ENCODE assay signal across 9 cellular contexts in the genomic region with DNA sequence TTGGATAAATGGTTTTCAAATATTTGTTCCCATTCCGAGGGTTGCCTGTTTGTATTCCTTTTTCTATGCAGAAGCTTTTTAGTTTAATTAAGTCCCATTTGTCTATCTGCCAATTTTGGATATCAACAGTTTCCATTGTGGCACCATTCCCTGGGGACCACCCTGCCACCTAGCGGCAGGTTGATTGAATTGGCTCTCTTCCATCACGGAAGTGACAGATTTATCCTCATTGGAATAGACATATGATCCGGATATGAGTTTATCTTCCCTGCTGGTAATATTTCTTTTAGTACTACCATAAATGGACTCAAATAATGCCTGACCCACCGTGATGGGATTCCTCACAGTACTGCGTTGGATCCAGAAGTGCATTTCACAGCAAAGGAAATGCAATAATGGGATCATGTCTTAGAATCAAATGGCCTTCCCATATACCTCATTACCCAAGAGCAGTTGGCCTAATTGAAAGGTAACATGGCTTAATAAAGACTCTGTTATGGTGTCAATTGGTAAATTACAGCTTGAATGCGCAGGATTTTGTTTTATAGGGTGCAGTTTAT.
DNase-seq lines count a peak whose midpoint lies in the region; ATAC-seq, FAIRE-seq and TF ChIP-seq lines count a peak whose summit lies in the region.
"Had no signal": no experiment of that assay in that cellular context is flagged by ENCODE, and none has a peak within 500 bp of the region (broad histone marks: within the 10 kb centered on the region; RNA-seq: fewer than 3 reads in every experiment).

No MANE protein-coding gene starts in this region.

- TF ChIP-seq CTCF in thyroid gland (IDR thresholded peaks at IDR 0.05): peak; percentile 27 to 76 (median 62)

- CTCF ChIA-PET in activated naive CD4-positive, alpha-beta T cell treated with anti-CD3 and anti-CD28 coated beads, Interleukin-2, amount 10 ng/mL, durations not matched to agents 7 days and 5 days (lab: Charles Lee): interaction anchor here (0.7 kb wide), 1 partner anchor 265 kb away, joined by 3 read pairs; no protein-coding TSS in a partner anchor

- H3K9me3 Mint-ChIP-seq in activated naive CD4-positive, alpha-beta T cell treated with anti-CD3 and anti-CD28 coated beads, Interleukin-2, amount 10 ng/mL, durations not matched to agents 7 days and 5 days: no peaks in the 10 kb centered on the region

- H3K4me3 Mint-ChIP-seq in activated naive CD4-positive, alpha-beta T cell treated with anti-CD3 and anti-CD28 coated beads, Interleukin-2, amount 10 ng/mL, durations not matched to agents 7 days and 5 days: no peak overlapping the region

- H3K4me3 ChIP-seq in thyroid gland (replicated peaks in 1 of 3): no peak overlapping the region
- H3K4me3 ChIP-seq: BLaER1 treated with 17β-estradiol and CSF1 and Interleukin-3, amounts not matched to agents 10 nM and 100 nM had no signal

- TF ChIP-seq EP300 in Ishikawa (IDR thresholded peaks at IDR 0.05; ENCODE audit: borderline replicate concordance): no peak

- no peak for FAIRE-seq in RCC 7860 (lab: Jason Lieb, UNC)

- no peaks in the 10 kb centered on the region for H3K27me3 Mint-ChIP-seq in activated naive CD4-positive, alpha-beta T cell treated with anti-CD3 and anti-CD28 coated beads, Interleukin-2, amount 10 ng/mL, durations not matched to agents 7 days and 5 days

- peak; percentile 27 for DNase-seq in NCI-H2196 (lab: John Stamatoyannopoulos, UW; ENCODE audit: unreplicated experiment)
- no peak for DNase-seq in NCI-H2196 treated with DMSO at 0.1 percent for 48 hours (lab: John Stamatoyannopoulos, UW; ENCODE audit: unreplicated experiment)
- peak; percentile 26 for DNase-seq in RCC 7860 (ENCODE audit: low spot score)
- peak; percentile 4 for DNase-seq in foreskin melanocyte
- peak; percentile 54 to 62 for DNase-seq in thyroid gland
- DNase-seq in activated naive CD4-positive, alpha-beta T cell treated with anti-CD3 and anti-CD28 coated beads, Interleukin-2, amount 10 ng/mL, durations not matched to agents 7 days and 5 days: no peak

- no peaks in the 10 kb centered on the region for H3K4me1 ChIP-seq in thyroid gland
- H3K4me1 ChIP-seq: BLaER1 treated with 17β-estradiol and CSF1 and Interleukin-3, amounts not matched to agents 10 nM and 100 nM had no signal

- H3K4me1 Mint-ChIP-seq in activated naive CD4-positive, alpha-beta T cell treated with anti-CD3 and anti-CD28 coated beads, Interleukin-2, amount 10 ng/mL, durations not matched to agents 7 days and 5 days: no peaks in the 10 kb centered on the region

- H3K9me3 ChIP-seq in thyroid gland: no peaks in the 10 kb centered on the region

- H3K27me3 ChIP-seq in thyroid gland: no peaks in the 10 kb centered on the region
- H3K27me3 ChIP-seq: BLaER1 treated with 17β-estradiol and CSF1 and Interleukin-3, amounts not matched to agents 10 nM and 100 nM had no signal

- peak; percentile 23; the same call in 1 of the 2 replicates for TF ChIP-seq RAD21 in Ishikawa (IDR thresholded peaks at IDR 0.05; ENCODE audit: low read depth)

- TF ChIP-seq POLR2A in thyroid gland (IDR thresholded peaks at IDR 0.05): no peak

- intact Hi-C loops in thyroid gland (cut with DNase I): loop anchor here (10.0 kb wide), 1 partner anchor 270 kb away; no protein-coding TSS in a partner anchor

- H3K36me3 ChIP-seq in thyroid gland: no peaks in the 10 kb centered on the region
- H3K36me3 ChIP-seq: BLaER1 treated with 17β-estradiol and CSF1 and Interleukin-3, amounts not matched to agents 10 nM and 100 nM had no signal

- no peak overlapping the region for H3K27ac Mint-ChIP-seq in activated naive CD4-positive, alpha-beta T cell treated with anti-CD3 and anti-CD28 coated beads, Interleukin-2, amount 10 ng/mL, durations not matched to agents 7 days and 5 days

- H3K27ac ChIP-seq in thyroid gland: no peak overlapping the region
- H3K27ac ChIP-seq: BLaER1 treated with 17β-estradiol and CSF1 and Interleukin-3, amounts not matched to agents 10 nM and 100 nM had no signal

- no peak for ATAC-seq in GM21528 (IDR thresholded peaks at IDR 0.05; ENCODE audit: low FRiP score, unreplicated experiment)

- WGBS in thyroid gland, 2 donors: 28% methylated on average over 7 of the region's 7 CpGs

- H3K36me3 Mint-ChIP-seq in activated naive CD4-positive, alpha-beta T cell treated with anti-CD3 and anti-CD28 coated beads, Interleukin-2, amount 10 ng/mL, durations not matched to agents 7 days and 5 days: no peaks in the 10 kb centered on the region

TF ChIP-seq in Ishikawa, 13 proteins besides CTCF, POLR2A, EP300 and RAD21:
- TF ChIP-seq REST (IDR thresholded peaks at IDR 0.05; ENCODE audit: low read depth): no peak
- peak; percentile 30; the same call in 1 of the 2 replicates for TF ChIP-seq NFIC (IDR thresholded peaks at IDR 0.05)
- no peak for TF ChIP-seq FOXM1 (IDR thresholded peaks at IDR 0.05; ENCODE audit: borderline replicate concordance, low read depth)
- no peak for TF ChIP-seq USF1 (IDR thresholded peaks at IDR 0.05)
- no peak for TF ChIP-seq CREB1 (IDR thresholded peaks at IDR 0.05; ENCODE audit: low read depth)
- no peak for TF ChIP-seq ZBTB7A (IDR thresholded peaks at IDR 0.05; ENCODE audit: low read depth)
- no peak for TF ChIP-seq TAF1 (IDR thresholded peaks at IDR 0.05; ENCODE audit: low read depth)
- no peak for TF ChIP-seq YY1 (IDR thresholded peaks at IDR 0.05; ENCODE audit: low read depth)
- no peak for TF ChIP-seq TEAD4 (IDR thresholded peaks at IDR 0.05)

Comparison
In these comparisons a context has a peak if more than half of its experiments do, and no peak if none do; other contexts are left out.
1. DNase-seq: peak in NCI-H2196 (single experiment), RCC 7860 (single experiment), foreskin melanocyte (single experiment) and thyroid gland (2 of 2); none in NCI-H2196 treated with DMSO at 0.1 percent for 48 hours (single experiment) and activated naive CD4-positive, alpha-beta T cell treated with anti-CD3 and anti-CD28 coated beads, Interleukin-2, amount 10 ng/mL, durations not matched to agents 7 days and 5 days (single experiment).